Comparison of ENCODE assay signal across 8 cellular contexts in the genomic region with DNA sequence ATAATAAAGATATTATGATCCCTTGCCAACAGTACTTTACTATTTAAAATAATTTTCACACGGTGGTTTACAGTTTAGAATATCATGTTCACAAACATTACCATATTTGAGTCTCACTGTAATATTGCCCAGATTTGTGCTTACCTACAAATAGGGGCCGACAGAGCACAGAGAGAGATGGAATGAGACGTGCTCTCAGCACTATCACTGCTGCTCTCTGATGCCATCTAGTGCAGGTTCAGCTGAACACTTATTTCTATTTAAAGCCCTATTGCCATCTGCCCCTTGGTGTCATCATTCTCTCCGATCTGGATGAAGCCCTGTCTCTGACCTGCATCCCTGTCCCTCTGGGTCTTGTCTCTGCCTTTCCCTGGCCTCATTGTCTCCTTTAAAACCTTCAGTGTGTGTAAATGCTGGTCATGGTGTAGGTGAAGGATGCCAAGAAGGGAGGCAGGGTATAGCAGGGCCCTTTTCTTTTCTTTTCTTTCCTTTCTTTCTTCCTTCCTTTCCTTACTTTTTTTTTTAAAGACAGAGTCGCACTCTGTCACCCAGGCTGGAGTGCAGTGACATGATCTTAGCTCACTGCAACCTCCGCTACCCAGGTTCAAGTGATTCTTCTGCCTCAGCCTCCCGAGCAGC. TPM values are rescaled to one million over a fixed set of nuclear protein-coding genes. Genes with fewer than 3 reads are reported as not detected.
A peak's percentile ranks its signal among the peaks of the same experiment; 100 is the strongest.
DNase-seq lines count a peak whose midpoint lies in the region; TF ChIP-seq lines count a peak whose summit lies in the region.

No MANE protein-coding gene starts in this region.

- H3K27me3 ChIP-seq in endodermal cell (ENCODE audit: control insufficient read depth, insufficient read depth, low read length, poor library complexity, severe bottlenecking) = no peaks in the 10 kb centered on the region

- H3K4me3 Mint-ChIP-seq in activated CD4-positive, alpha-beta memory T cell treated with anti-CD3 and anti-CD28 coated beads, Interleukin-2, amount 10 ng/mL, durations not matched to agents 7 days and 5 days = no peak overlapping the region
- H3K4me3 Mint-ChIP-seq in endodermal cell (no peak overlapping the region), type B pancreatic cell (peak overlapping the region; percentile 34)

- H3K27ac Mint-ChIP-seq in activated CD4-positive, alpha-beta memory T cell treated with anti-CD3 and anti-CD28 coated beads, Interleukin-2, amount 10 ng/mL, durations not matched to agents 7 days and 5 days = no peak overlapping the region
- no peak overlapping the region for H3K27ac Mint-ChIP-seq in endodermal cell
- H3K27ac Mint-ChIP-seq in type B pancreatic cell = no peak overlapping the region

- TF ChIP-seq CTCF in endodermal cell (conservative IDR thresholded peaks at IDR 0.05) (peak; percentile 85), type B pancreatic cell (conservative IDR thresholded peaks at IDR 0.05) (peak; percentile 84)

- 37 to 44% methylated on average over 7 of the region's 7 CpGs for WGBS in endodermal cell (ENCODE audit: insufficient coverage in 1 of 2, insufficient read length in 1 of 2), 2 experiments

- no peaks in the 10 kb centered on the region for H3K9me3 ChIP-seq in endodermal cell (ENCODE audit: control insufficient read depth, low read length)

- no peaks in the 10 kb centered on the region for H3K9me3 Mint-ChIP-seq in activated CD4-positive, alpha-beta memory T cell treated with anti-CD3 and anti-CD28 coated beads, Interleukin-2, amount 10 ng/mL, durations not matched to agents 7 days and 5 days
- H3K9me3 Mint-ChIP-seq in endodermal cell = no peaks in the 10 kb centered on the region
- H3K9me3 Mint-ChIP-seq in type B pancreatic cell = no peaks in the 10 kb centered on the region

- no peaks in the 10 kb centered on the region for H3K36me3 Mint-ChIP-seq in activated CD4-positive, alpha-beta memory T cell treated with anti-CD3 and anti-CD28 coated beads, Interleukin-2, amount 10 ng/mL, durations not matched to agents 7 days and 5 days (ENCODE audit: low read depth)
- no peaks in the 10 kb centered on the region for H3K36me3 Mint-ChIP-seq in endodermal cell (ENCODE audit: low read depth)
- no peaks in the 10 kb centered on the region for H3K36me3 Mint-ChIP-seq in type B pancreatic cell

- no peaks in the 10 kb centered on the region for H3K36me3 ChIP-seq in endodermal cell (ENCODE audit: control insufficient read depth, insufficient read depth, low read length)

- no peak overlapping the region for H3K27ac ChIP-seq in endodermal cell (ENCODE audit: low read depth, low read length)

- DNase-seq in activated gamma-delta T cell treated with Interleukin-2 at 50 U/mL for 16 hours = peak; percentile 67
- DNase-seq in activated gamma-delta T cell (lab: John Stamatoyannopoulos, UW) = no peak
- DNase-seq in HS-5 (ENCODE audit: low read depth) = peak; percentile 39
- peak; percentile 85 for DNase-seq in NCI-H82 treated with DMSO at 0.1 percent for 48 hours (lab: John Stamatoyannopoulos, UW; ENCODE audit: unreplicated experiment)
- peak; percentile 67 for DNase-seq in activated CD4-positive, alpha-beta memory T cell treated with anti-CD3 and anti-CD28 coated beads, Interleukin-2, amount 10 ng/mL, durations not matched to agents 7 days and 5 days
- peak; percentile 86 for DNase-seq in endodermal cell
- peak; percentile 79 for DNase-seq in midbrain (lab: John Stamatoyannopoulos, UW)
- no peak for DNase-seq in type B pancreatic cell (ENCODE audit: extremely low spot score, unreplicated experiment)

- CTCF ChIA-PET in activated CD4-positive, alpha-beta memory T cell treated with anti-CD3 and anti-CD28 coated beads, Interleukin-2, amount 10 ng/mL, durations not matched to agents 7 days and 5 days (lab: Charles Lee) = interaction anchor here (0.6 to 2.1 kb wide), 25 partner anchors 7 to 223 kb away, joined by 3 to 18 read pairs (median 4); partner anchors contain the start of genes GPATCH4 and NAXE

- no peak overlapping the region for H3K4me3 ChIP-seq in endodermal cell (ENCODE audit: low read length)

- POLR2A ChIA-PET in activated CD4-positive, alpha-beta memory T cell treated with anti-CD3 and anti-CD28 coated beads, Interleukin-2, amount 10 ng/mL, durations not matched to agents 7 days and 5 days (lab: Charles Lee) = interaction anchor here (0.7 to 1.4 kb wide), 3 partner anchors 8 to 17 kb away, joined by 3 to 6 read pairs (median 3); no protein-coding TSS in a partner anchor

- H3K9ac ChIP-seq in endodermal cell (ENCODE audit: extremely low read depth, low read length, poor library complexity, severe bottlenecking) = no peak overlapping the region

- peaks cover 5% of the 10 kb centered on the region for H3K4me1 Mint-ChIP-seq in activated CD4-positive, alpha-beta memory T cell treated with anti-CD3 and anti-CD28 coated beads, Interleukin-2, amount 10 ng/mL, durations not matched to agents 7 days and 5 days
- H3K4me1 Mint-ChIP-seq in endodermal cell = no peaks in the 10 kb centered on the region
- peaks cover 3% of the 10 kb centered on the region for H3K4me1 Mint-ChIP-seq in type B pancreatic cell (ENCODE audit: unreplicated experiment)

- peaks cover 14% of the 10 kb centered on the region for H3K27me3 Mint-ChIP-seq in activated CD4-positive, alpha-beta memory T cell treated with anti-CD3 and anti-CD28 coated beads, Interleukin-2, amount 10 ng/mL, durations not matched to agents 7 days and 5 days
- peaks cover 5% of the 10 kb centered on the region for H3K27me3 Mint-ChIP-seq in endodermal cell (ENCODE audit: insufficient read depth)
- H3K27me3 Mint-ChIP-seq in type B pancreatic cell = peaks cover 29% of the 10 kb centered on the region

- H3K4me1 ChIP-seq in endodermal cell (ENCODE audit: control insufficient read depth, insufficient read depth, low read length) = no peaks in the 10 kb centered on the region

RNA-seq across cellular contexts. Expression of gene GPATCH4, which starts 6.9 kb away (rescaled TPM):
- total RNA-seq in activated CD4-positive, alpha-beta memory T cell treated with anti-CD3 and anti-CD28 coated beads, Interleukin-2, amount 10 ng/mL, durations not matched to agents 7 days and 5 days = 10 to 100 TPM; 19.0 to 20.6 TPM
- total RNA-seq in endodermal cell (10 to 100 TPM; 23.0 to 34.4 TPM), type B pancreatic cell (ENCODE audit: low replicate concordance) (22.4 and 30.7 TPM in 2 replicates)
- polyA plus RNA-seq in endodermal cell (2013, experiment 1 of 2) = 19.7 TPM
- 17.4 TPM for polyA plus RNA-seq in endodermal cell (2013, experiment 2 of 2)

RNA-seq across cellular contexts. Expression of gene HAPLN2, which starts 11.1 kb away (rescaled TPM):
- total RNA-seq in activated CD4-positive, alpha-beta memory T cell treated with anti-CD3 and anti-CD28 coated beads, Interleukin-2, amount 10 ng/mL, durations not matched to agents 7 days and 5 days = not detected
- 1 to 10 TPM in 1 of 2 donors, under 1 TPM in 1; 0.42 to 2.8 TPM for total RNA-seq in endodermal cell
- polyA plus RNA-seq in endodermal cell (2013, experiment 1 of 2) = 0.82 TPM
- polyA plus RNA-seq in endodermal cell (2013, experiment 2 of 2) = 0.54 TPM
- not detected in 2 replicates for total RNA-seq in type B pancreatic cell (ENCODE audit: low replicate concordance)

RNA-seq across cellular contexts. Expression of gene NAXE, which starts 16.6 kb away (rescaled TPM):
- 10 to 100 TPM; 45.3 to 46.1 TPM for total RNA-seq in activated CD4-positive, alpha-beta memory T cell treated with anti-CD3 and anti-CD28 coated beads, Interleukin-2, amount 10 ng/mL, durations not matched to agents 7 days and 5 days
- total RNA-seq in endodermal cell = 100 to 1,000 TPM in 1 of 2 donors, 10 to 100 TPM in 1; 96.0 to 129 TPM
- 72.2 TPM for polyA plus RNA-seq in endodermal cell (2013, experiment 1 of 2)
- polyA plus RNA-seq in endodermal cell (2013, experiment 2 of 2) = 60.4 TPM
- 86.3 and 98.4 TPM in 2 replicates for total RNA-seq in type B pancreatic cell (ENCODE audit: low replicate concordance)

RNA-seq across cellular contexts. Expression of gene TTC24, which starts 28.6 kb away (rescaled TPM):
- total RNA-seq in activated CD4-positive, alpha-beta memory T cell treated with anti-CD3 and anti-CD28 coated beads, Interleukin-2, amount 10 ng/mL, durations not matched to agents 7 days and 5 days = under 1 TPM in 1 of 2 experiments, not detected in 1; 0.38 TPM
- not detected for total RNA-seq in endodermal cell
- not detected for polyA plus RNA-seq in endodermal cell (2013, experiment 1 of 2)
- polyA plus RNA-seq in endodermal cell (2013, experiment 2 of 2) = not detected
- not detected in 2 replicates for total RNA-seq in type B pancreatic cell (ENCODE audit: low replicate concordance)

RNA-seq across cellular contexts. Expression of gene BCAN, which starts 33.8 kb away (rescaled TPM):
- not detected for total RNA-seq in activated CD4-positive, alpha-beta memory T cell treated with anti-CD3 and anti-CD28 coated beads, Interleukin-2, amount 10 ng/mL, durations not matched to agents 7 days and 5 days
- total RNA-seq in endodermal cell (under 1 TPM in 1 of 2 donors, not detected in 1; 0.31 TPM), type B pancreatic cell (ENCODE audit: low replicate concordance) (12.6 TPM in 1 of 2 replicates, not detected in the other)
- 1.6 TPM for polyA plus RNA-seq in endodermal cell (2013, experiment 1 of 2)
- polyA plus RNA-seq in endodermal cell (2013, experiment 2 of 2) = 0.83 TPM

Comparison
In these comparisons a context has a peak if more than half of its experiments do, and no peak if none do; other contexts are left out.
1. DNase-seq: peak in activated gamma-delta T cell treated with Interleukin-2 at 50 U/mL for 16 hours (single experiment), HS-5 (single experiment), NCI-H82 treated with DMSO at 0.1 percent for 48 hours (single experiment), activated CD4-positive, alpha-beta memory T cell treated with anti-CD3 and anti-CD28 coated beads, Interleukin-2, amount 10 ng/mL, durations not matched to agents 7 days and 5 days (single experiment), endodermal cell (single experiment) and midbrain (single experiment); none in activated gamma-delta T cell (single experiment) and type B pancreatic cell (single experiment).